1 cellular context compared by ENCODE assay signal in the genomic region with DNA sequence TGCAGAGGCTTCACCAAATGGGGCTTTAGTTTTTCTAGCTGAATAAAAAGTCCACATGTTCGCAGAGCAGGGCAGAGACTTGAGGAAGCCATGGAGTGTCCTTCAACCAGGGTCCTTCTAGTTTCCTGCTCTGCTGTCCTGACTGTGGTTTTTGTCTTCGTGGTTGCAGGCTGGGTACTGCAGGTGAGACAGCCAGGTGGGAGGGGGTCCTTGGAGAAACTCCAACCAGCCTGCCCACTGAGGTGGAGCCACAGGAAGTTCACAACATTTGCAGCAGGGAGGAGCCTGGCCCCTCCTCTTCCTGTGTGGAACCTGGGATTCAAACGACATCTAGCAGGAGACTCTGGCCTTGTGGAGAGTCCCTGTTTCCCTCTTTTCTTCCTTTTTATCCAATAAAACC.
TF ChIP-seq lines count a peak whose summit lies in the region.

No MANE protein-coding gene starts in this region.

TF ChIP-seq in K562, 482 proteins besides CTCF, POLR2A, EP300 and RAD21:
- TF ChIP-seq, protein P1, sequence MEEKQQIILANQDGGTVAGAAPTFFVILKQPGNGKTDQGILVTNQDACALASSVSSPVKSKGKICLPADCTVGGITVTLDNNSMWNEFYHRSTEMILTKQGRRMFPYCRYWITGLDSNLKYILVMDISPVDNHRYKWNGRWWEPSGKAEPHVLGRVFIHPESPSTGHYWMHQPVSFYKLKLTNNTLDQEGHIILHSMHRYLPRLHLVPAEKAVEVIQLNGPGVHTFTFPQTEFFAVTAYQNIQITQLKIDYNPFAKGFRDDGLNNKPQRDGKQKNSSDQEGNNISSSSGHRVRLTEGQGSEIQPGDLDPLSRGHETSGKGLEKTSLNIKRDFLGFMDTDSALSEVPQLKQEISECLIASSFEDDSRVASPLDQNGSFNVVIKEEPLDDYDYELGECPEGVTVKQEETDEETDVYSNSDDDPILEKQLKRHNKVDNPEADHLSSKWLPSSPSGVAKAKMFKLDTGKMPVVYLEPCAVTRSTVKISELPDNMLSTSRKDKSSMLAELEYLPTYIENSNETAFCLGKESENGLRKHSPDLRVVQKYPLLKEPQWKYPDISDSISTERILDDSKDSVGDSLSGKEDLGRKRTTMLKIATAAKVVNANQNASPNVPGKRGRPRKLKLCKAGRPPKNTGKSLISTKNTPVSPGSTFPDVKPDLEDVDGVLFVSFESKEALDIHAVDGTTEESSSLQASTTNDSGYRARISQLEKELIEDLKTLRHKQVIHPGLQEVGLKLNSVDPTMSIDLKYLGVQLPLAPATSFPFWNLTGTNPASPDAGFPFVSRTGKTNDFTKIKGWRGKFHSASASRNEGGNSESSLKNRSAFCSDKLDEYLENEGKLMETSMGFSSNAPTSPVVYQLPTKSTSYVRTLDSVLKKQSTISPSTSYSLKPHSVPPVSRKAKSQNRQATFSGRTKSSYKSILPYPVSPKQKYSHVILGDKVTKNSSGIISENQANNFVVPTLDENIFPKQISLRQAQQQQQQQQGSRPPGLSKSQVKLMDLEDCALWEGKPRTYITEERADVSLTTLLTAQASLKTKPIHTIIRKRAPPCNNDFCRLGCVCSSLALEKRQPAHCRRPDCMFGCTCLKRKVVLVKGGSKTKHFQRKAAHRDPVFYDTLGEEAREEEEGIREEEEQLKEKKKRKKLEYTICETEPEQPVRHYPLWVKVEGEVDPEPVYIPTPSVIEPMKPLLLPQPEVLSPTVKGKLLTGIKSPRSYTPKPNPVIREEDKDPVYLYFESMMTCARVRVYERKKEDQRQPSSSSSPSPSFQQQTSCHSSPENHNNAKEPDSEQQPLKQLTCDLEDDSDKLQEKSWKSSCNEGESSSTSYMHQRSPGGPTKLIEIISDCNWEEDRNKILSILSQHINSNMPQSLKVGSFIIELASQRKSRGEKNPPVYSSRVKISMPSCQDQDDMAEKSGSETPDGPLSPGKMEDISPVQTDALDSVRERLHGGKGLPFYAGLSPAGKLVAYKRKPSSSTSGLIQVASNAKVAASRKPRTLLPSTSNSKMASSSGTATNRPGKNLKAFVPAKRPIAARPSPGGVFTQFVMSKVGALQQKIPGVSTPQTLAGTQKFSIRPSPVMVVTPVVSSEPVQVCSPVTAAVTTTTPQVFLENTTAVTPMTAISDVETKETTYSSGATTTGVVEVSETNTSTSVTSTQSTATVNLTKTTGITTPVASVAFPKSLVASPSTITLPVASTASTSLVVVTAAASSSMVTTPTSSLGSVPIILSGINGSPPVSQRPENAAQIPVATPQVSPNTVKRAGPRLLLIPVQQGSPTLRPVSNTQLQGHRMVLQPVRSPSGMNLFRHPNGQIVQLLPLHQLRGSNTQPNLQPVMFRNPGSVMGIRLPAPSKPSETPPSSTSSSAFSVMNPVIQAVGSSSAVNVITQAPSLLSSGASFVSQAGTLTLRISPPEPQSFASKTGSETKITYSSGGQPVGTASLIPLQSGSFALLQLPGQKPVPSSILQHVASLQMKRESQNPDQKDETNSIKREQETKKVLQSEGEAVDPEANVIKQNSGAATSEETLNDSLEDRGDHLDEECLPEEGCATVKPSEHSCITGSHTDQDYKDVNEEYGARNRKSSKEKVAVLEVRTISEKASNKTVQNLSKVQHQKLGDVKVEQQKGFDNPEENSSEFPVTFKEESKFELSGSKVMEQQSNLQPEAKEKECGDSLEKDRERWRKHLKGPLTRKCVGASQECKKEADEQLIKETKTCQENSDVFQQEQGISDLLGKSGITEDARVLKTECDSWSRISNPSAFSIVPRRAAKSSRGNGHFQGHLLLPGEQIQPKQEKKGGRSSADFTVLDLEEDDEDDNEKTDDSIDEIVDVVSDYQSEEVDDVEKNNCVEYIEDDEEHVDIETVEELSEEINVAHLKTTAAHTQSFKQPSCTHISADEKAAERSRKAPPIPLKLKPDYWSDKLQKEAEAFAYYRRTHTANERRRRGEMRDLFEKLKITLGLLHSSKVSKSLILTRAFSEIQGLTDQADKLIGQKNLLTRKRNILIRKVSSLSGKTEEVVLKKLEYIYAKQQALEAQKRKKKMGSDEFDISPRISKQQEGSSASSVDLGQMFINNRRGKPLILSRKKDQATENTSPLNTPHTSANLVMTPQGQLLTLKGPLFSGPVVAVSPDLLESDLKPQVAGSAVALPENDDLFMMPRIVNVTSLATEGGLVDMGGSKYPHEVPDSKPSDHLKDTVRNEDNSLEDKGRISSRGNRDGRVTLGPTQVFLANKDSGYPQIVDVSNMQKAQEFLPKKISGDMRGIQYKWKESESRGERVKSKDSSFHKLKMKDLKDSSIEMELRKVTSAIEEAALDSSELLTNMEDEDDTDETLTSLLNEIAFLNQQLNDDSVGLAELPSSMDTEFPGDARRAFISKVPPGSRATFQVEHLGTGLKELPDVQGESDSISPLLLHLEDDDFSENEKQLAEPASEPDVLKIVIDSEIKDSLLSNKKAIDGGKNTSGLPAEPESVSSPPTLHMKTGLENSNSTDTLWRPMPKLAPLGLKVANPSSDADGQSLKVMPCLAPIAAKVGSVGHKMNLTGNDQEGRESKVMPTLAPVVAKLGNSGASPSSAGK (IDR thresholded peaks at IDR 0.05) = peak; percentile 40; the same call in 1 of the 2 replicates
- peak; percentile 41; the same call in 1 of the 2 replicates for TF ChIP-seq GABPA (tag; conservative IDR thresholded peaks at IDR 0.05; ENCODE audit: low read depth)
- no peak for TF ChIP-seq RBM39 (optimal IDR thresholded peaks at IDR 0.05; ENCODE audit: low read depth, low read length)
- TF ChIP-seq, protein P2, sequence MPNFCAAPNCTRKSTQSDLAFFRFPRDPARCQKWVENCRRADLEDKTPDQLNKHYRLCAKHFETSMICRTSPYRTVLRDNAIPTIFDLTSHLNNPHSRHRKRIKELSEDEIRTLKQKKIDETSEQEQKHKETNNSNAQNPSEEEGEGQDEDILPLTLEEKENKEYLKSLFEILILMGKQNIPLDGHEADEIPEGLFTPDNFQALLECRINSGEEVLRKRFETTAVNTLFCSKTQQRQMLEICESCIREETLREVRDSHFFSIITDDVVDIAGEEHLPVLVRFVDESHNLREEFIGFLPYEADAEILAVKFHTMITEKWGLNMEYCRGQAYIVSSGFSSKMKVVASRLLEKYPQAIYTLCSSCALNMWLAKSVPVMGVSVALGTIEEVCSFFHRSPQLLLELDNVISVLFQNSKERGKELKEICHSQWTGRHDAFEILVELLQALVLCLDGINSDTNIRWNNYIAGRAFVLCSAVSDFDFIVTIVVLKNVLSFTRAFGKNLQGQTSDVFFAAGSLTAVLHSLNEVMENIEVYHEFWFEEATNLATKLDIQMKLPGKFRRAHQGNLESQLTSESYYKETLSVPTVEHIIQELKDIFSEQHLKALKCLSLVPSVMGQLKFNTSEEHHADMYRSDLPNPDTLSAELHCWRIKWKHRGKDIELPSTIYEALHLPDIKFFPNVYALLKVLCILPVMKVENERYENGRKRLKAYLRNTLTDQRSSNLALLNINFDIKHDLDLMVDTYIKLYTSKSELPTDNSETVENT (CRISPR knock-in tag; IDR thresholded peaks at IDR 0.05) = no peak
TF ChIP-seq in K562: peak in this region for 2.
